Comparison of ENCODE assay signal across 27 cellular contexts in the genomic region with DNA sequence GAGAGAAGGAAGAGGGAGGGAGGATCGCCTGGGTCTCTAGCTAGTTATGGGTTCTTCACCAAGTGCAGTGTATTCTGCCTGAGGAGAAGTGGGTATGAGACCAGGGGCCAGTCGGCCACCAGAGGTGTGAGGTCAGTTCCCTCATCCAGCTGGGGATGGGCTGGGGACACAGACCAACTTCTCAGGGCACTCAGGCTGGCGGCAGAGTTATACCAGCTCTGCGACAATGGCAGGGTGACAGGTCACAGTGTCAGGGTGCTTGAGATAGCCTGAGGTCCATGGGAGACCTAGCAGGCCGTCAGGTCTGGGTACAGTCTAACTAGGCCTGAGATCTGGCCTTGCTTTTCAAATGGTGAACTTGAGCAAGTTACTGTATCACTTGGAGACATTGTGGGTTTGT.
"Had no signal": no experiment of that assay in that cellular context is flagged by ENCODE, and none has a peak within 500 bp of the region (broad histone marks: within the 10 kb centered on the region; RNA-seq: fewer than 3 reads in every experiment).

No MANE protein-coding gene starts in this region.

- H3K4me1 ChIP-seq: ascending aorta, body of pancreas, Peyer's patch had no signal

- H3K4me3 ChIP-seq: ascending aorta, body of pancreas, Peyer's patch, SK-N-MC had no signal

- H3K36me3 ChIP-seq: Peyer's patch had no signal

- H3K9me3 ChIP-seq: ascending aorta, body of pancreas, Peyer's patch had no signal

- H3K4me2 ChIP-seq: KMS-11 had no signal

- DNase-seq: activated CD4-positive, alpha-beta T cell treated with anti-CD3 and anti-CD28 coated beads for 48 hours; activated CD4-positive, alpha-beta T cell treated with anti-CD3 and anti-CD28 coated beads, Interleukin-2, amount 50 U/mL, for 4 hours; activated CD4-positive, CD25-positive, alpha-beta regulatory T cell treated with anti-CD3 and anti-CD28 coated beads, Interleukin-2, amount 50 U/mL, for 72 hours; activated CD8-positive, alpha-beta memory T cell treated with anti-CD3 and anti-CD28 coated beads, Interleukin-2, amount 50 U/mL, for 48 hours; activated CD8-positive, alpha-beta T cell treated with anti-CD3 and anti-CD28 coated beads, Interleukin-2, amount 10 ng/mL, durations not matched to agents 7 days and 5 days; activated naive CD4-positive, alpha-beta T cell treated with Interleukin-2 at 50 U/mL for 16 hours; activated naive CD8-positive, alpha-beta T cell treated with anti-CD3 and anti-CD28 coated beads, Interleukin-2, amount 50 U/mL, for 24 hours; activated T-cell treated with anti-CD3 and anti-CD28 coated beads, Interleukin-2, amount 50 U/mL, for 1 hour; amniotic stem cell; body of pancreas; NCI-H1092; NCI-H1417 treated with DMSO at 0.1 percent for 48 hours; NCI-H1694; NCI-H2029; NCI-H2107; NCI-H2171 treated with DMSO at 0.1 percent for 48 hours; NCI-H345; NCI-H510A; NCI-H69; SHP77 treated with DMSO at 0.1 percent for 48 hours; T-cell had no signal

- H3K27me3 ChIP-seq: ascending aorta, body of pancreas, Peyer's patch had no signal

- FAIRE-seq: bronchial epithelial cell had no signal

- H3K27ac ChIP-seq: ascending aorta, body of pancreas, KMS-11, Peyer's patch, SK-N-MC had no signal

- ATAC-seq: activated CD8-positive, alpha-beta T cell treated with anti-CD3 and anti-CD28 coated beads, Interleukin-2, amount 10 ng/mL, durations not matched to agents 7 days and 5 days; activated naive CD4-positive, alpha-beta T cell treated with anti-CD3 and anti-CD28 coated beads, Interleukin-2, amount 50 U/mL, for 72 hours; activated naive CD8-positive, alpha-beta T cell treated with anti-CD3 and anti-CD28 coated beads, Interleukin-2, amount 50 U/mL, for 24 hours; body of pancreas; T-cell had no signal

- H3K9ac ChIP-seq: KMS-11 had no signal
